Comparison of ENCODE assay signal across 1 cellular context in the genomic region with DNA sequence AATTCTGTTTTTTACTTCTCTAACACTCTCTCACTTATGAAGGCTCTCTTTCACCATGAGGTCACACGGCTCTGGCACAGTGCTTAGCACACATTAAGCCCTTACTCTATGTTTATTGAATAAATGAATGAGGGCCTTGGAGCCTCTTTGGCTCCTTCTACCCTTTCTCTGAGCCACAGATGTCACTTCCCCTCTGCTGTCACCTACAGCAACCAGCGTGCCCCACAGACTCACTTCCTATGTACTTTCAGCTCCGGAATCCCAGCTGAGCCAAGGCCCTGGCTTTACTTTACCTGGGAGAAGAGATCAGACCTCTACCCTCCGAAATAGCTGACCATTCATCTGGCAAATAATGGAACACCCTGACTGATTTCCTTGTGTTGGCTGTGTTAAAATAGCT.
TF ChIP-seq lines count a peak whose summit lies in the region.

No MANE protein-coding gene starts in this region.

TF ChIP-seq in K562, 482 proteins besides CTCF, POLR2A, EP300 and RAD21 (continued from another document):
- TF ChIP-seq, protein P1, sequence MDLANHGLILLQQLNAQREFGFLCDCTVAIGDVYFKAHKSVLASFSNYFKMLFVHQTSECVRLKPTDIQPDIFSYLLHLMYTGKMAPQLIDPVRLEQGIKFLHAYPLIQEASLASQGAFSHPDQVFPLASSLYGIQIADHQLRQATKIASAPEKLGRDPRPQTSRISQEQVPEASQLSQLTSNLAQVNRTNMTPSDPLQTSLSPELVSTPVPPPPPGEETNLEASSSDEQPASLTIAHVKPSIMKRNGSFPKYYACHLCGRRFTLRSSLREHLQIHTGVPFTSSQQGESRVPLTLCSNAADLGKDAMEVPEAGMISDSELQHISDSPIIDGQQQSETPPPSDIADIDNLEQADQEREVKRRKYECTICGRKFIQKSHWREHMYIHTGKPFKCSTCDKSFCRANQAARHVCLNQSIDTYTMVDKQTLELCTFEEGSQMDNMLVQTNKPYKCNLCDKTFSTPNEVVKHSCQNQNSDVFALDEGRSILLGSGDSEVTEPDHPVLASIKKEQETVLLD (IDR thresholded peaks at IDR 0.05): no peak
